24 cellular contexts compared by ENCODE assay signal in the genomic region with DNA sequence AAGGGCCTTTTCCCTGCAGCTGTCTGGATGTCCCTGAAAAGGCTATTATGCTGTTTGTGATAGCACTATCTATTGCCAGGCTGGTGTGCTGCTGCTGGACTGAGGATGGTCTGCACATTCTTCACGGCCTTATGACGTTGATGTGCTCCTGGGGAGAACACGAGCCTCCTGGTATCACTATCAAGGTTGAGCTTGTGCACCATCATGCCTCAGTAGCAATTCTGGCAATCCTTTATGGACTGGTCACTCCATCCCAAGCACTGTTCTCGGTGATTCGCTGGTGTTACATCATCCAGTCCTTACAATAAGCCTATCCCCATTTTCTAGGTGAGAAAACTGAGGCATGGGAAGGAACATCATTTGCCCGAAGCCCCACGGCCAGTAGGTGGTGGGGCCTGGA. TPM values are rescaled to one million over a fixed set of nuclear protein-coding genes. Genes with fewer than 3 reads are reported as not detected.
DNase-seq lines count a peak whose midpoint lies in the region; ATAC-seq and TF ChIP-seq lines count a peak whose summit lies in the region.
"Had no signal": no experiment of that assay in that cellular context is flagged by ENCODE, and none has a peak within 500 bp of the region (broad histone marks: within the 10 kb centered on the region; RNA-seq: fewer than 3 reads in every experiment).

No MANE protein-coding gene starts in this region.

- H3K4me3 ChIP-seq in mammary epithelial cell (replicated peaks in 1 of 3; ENCODE audit: insufficient read depth in 1 of 3, low read depth in 2 of 3, low read length in 3 of 3) (no peak overlapping the region), brain microvascular endothelial cell (ENCODE audit: low read depth, low read length) (no peak overlapping the region), fibroblast of the aortic adventitia (ENCODE audit: low read depth, low read length) (no peak overlapping the region), smooth muscle cell (no peak overlapping the region)
- H3K4me3 ChIP-seq: BLaER1 treated with 17β-estradiol and CSF1 and Interleukin-3, amounts not matched to agents 10 nM and 100 nM; cardiac muscle cell; spleen; tibial artery had no signal

- H3K27ac ChIP-seq in mammary epithelial cell (ENCODE audit: insufficient read depth, low read depth, low read length), result no peak overlapping the region
- peak overlapping the region; percentile 85 for H3K27ac ChIP-seq in brain microvascular endothelial cell
- H3K27ac ChIP-seq in smooth muscle cell (ENCODE audit: low read depth), result peak overlapping the region; percentile 42
- H3K27ac ChIP-seq: BLaER1 treated with 17β-estradiol and CSF1 and Interleukin-3, amounts not matched to agents 10 nM and 100 nM; cardiac muscle cell; spleen; tibial artery had no signal

- in situ Hi-C loops in mammary epithelial cell (cut with MboI; ENCODE audit: low sequenced_read_pairs in 2 of 2), result no loop called here
- in situ Hi-C loops in brain microvascular endothelial cell (cut with HindIII; ENCODE audit: low pct_ligation_motif_present, low sequenced_read_pairs), result no loop called here

- no peaks in the 10 kb centered on the region for H4K20me1 ChIP-seq in mammary epithelial cell (ENCODE audit: insufficient read depth, low read length)
- H4K20me1 ChIP-seq in smooth muscle cell (ENCODE audit: low read depth), result no peaks in the 10 kb centered on the region
- H4K20me1 ChIP-seq: BLaER1 treated with 17β-estradiol and CSF1 and Interleukin-3, amounts not matched to agents 10 nM and 100 nM had no signal

- H3K36me3 Mint-ChIP-seq in MCF 10A (ENCODE audit: insufficient read depth, unreplicated experiment), result no peaks in the 10 kb centered on the region

- POLR2A ChIA-PET in MCF 10A (lab: Yijun Ruan, JAX), result interaction anchor here (1.0 kb wide), 1 partner anchor 28 kb away, joined by 4 read pairs; no protein-coding TSS in a partner anchor

- no peak for ATAC-seq in stimulated activated naive CD8-positive, alpha-beta T cell treated with anti-CD3 and anti-CD28 coated beads, Interleukin-15, amount 100 ng/mL, for 72 hours

- TF ChIP-seq CTCF in MCF 10A (IDR thresholded peaks at IDR 0.05; ENCODE audit: unreplicated experiment) (no peak), mammary epithelial cell (conservative IDR thresholded peaks at IDR 0.05 in 1 of 2, IDR thresholded peaks at IDR 0.05 in 1 of 2; ENCODE audit: extremely low read depth in 1 of 2, insufficient read depth in 1 of 2, low read depth in 1 of 2, low read length in 2 of 2) (no peak), brain microvascular endothelial cell (IDR thresholded peaks at IDR 0.05; ENCODE audit: low read depth, low read length, missing control alignments) (no peak), fibroblast of the aortic adventitia (IDR thresholded peaks at IDR 0.05; ENCODE audit: insufficient read depth, low read length) (no peak), smooth muscle cell (IDR thresholded peaks at IDR 0.05; ENCODE audit: borderline replicate concordance, insufficient read depth, poor library complexity, severe bottlenecking) (no peak)

- H3K9me3 Mint-ChIP-seq in MCF 10A (ENCODE audit: unreplicated experiment), result no peaks in the 10 kb centered on the region
- H3K9me3 Mint-ChIP-seq in stimulated activated naive CD8-positive, alpha-beta T cell treated with anti-CD3 and anti-CD28 coated beads, Interleukin-15, amount 100 ng/mL, for 72 hours, result no peaks in the 10 kb centered on the region
- H3K9me3 Mint-ChIP-seq: activated B cell treated with CpG ODN at 0.5 μM for 24 hours; stimulated activated naive CD8-positive, alpha-beta T cell treated with anti-CD3 and anti-CD28 coated beads, Interleukin-15, Interleukin-2, amounts not matched to agents 100 ng/mL and 50 ng/mL, for 24 hours had no signal

- CTCF ChIA-PET in MCF 10A (lab: Yijun Ruan, JAX) (interaction anchor here (0.7 to 3.2 kb wide), 2 partner anchors 16 to 18 kb away, joined by 4 to 13 read pairs; a partner anchor contains a TSS), mammary epithelial cell (lab: Charles Lee; ENCODE audit: low non-redundant PET) (no interaction called here)

- H3K4me2 ChIP-seq in mammary epithelial cell (ENCODE audit: insufficient read depth, low read depth, low read length) (no peak overlapping the region), smooth muscle cell (no peak overlapping the region)

- 99% methylated on average over 7 of the region's 7 CpGs for WGBS in mammary epithelial cell (ENCODE audit: low coverage, missing lambda C conversion rate)
- WGBS in smooth muscle cell (ENCODE audit: low lambda C conversion rate), result 74% methylated on average over 7 of the region's 7 CpGs

- no peak overlapping the region for H3K4me3 Mint-ChIP-seq in MCF 10A (ENCODE audit: unreplicated experiment)
- H3K4me3 Mint-ChIP-seq in stimulated activated naive CD8-positive, alpha-beta T cell treated with anti-CD3 and anti-CD28 coated beads, Interleukin-15, amount 100 ng/mL, for 72 hours, result no peak overlapping the region
- H3K4me3 Mint-ChIP-seq: activated B cell treated with CpG ODN at 0.5 μM for 24 hours; stimulated activated naive CD8-positive, alpha-beta T cell treated with anti-CD3 and anti-CD28 coated beads, Interleukin-15, Interleukin-2, amounts not matched to agents 100 ng/mL and 50 ng/mL, for 24 hours had no signal

- peaks cover 35% of the 10 kb centered on the region for H3K4me1 Mint-ChIP-seq in MCF 10A (ENCODE audit: insufficient read depth, unreplicated experiment)
- H3K4me1 Mint-ChIP-seq in stimulated activated naive CD8-positive, alpha-beta T cell treated with anti-CD3 and anti-CD28 coated beads, Interleukin-15, amount 100 ng/mL, for 72 hours, result no peaks in the 10 kb centered on the region
- H3K4me1 Mint-ChIP-seq: activated B cell treated with CpG ODN at 0.5 μM for 24 hours had no signal

- H3K36me3 ChIP-seq in mammary epithelial cell (ENCODE audit: insufficient read depth, low read length) (no peaks in the 10 kb centered on the region), brain microvascular endothelial cell (replicated peaks) (no peaks in the 10 kb centered on the region), smooth muscle cell (ENCODE audit: low read depth) (no peaks in the 10 kb centered on the region)
- H3K36me3 ChIP-seq: BLaER1 treated with 17β-estradiol and CSF1 and Interleukin-3, amounts not matched to agents 10 nM and 100 nM; cardiac muscle cell; spleen; tibial artery had no signal

- H3F3A ChIP-seq in smooth muscle cell (ENCODE audit: low read depth), result peaks cover 6% of the 10 kb centered on the region

- H3K9me3 ChIP-seq in mammary epithelial cell (replicated peaks; ENCODE audit: insufficient read depth, low read length) (no peaks in the 10 kb centered on the region), smooth muscle cell (replicated peaks; ENCODE audit: low read depth) (no peaks in the 10 kb centered on the region)
- H3K9me3 ChIP-seq: BLaER1 treated with 17β-estradiol and CSF1 and Interleukin-3, amounts not matched to agents 10 nM and 100 nM; spleen; tibial artery had no signal

- H3K27ac Mint-ChIP-seq in MCF 10A (ENCODE audit: low read depth, unreplicated experiment), result peak overlapping the region; percentile 47
- H3K27ac Mint-ChIP-seq in stimulated activated naive CD8-positive, alpha-beta T cell treated with anti-CD3 and anti-CD28 coated beads, Interleukin-15, amount 100 ng/mL, for 72 hours, result no peak overlapping the region
- H3K27ac Mint-ChIP-seq: activated B cell treated with CpG ODN at 0.5 μM for 24 hours; stimulated activated naive CD8-positive, alpha-beta T cell treated with anti-CD3 and anti-CD28 coated beads, Interleukin-15, Interleukin-2, amounts not matched to agents 100 ng/mL and 50 ng/mL, for 24 hours had no signal

- no peaks in the 10 kb centered on the region for H3K27me3 ChIP-seq in mammary epithelial cell (ENCODE audit: insufficient read depth, low read length)
- no peaks in the 10 kb centered on the region for H3K27me3 ChIP-seq in brain microvascular endothelial cell (replicated peaks)
- H3K27me3 ChIP-seq in smooth muscle cell (ENCODE audit: low read depth), result peaks cover 2% of the 10 kb centered on the region
- H3K27me3 ChIP-seq: BLaER1 treated with 17β-estradiol and CSF1 and Interleukin-3, amounts not matched to agents 10 nM and 100 nM; spleen; tibial artery had no signal

- no peaks in the 10 kb centered on the region for H3K27me3 Mint-ChIP-seq in MCF 10A (ENCODE audit: insufficient read depth, unreplicated experiment)
- peaks cover 7% of the 10 kb centered on the region for H3K27me3 Mint-ChIP-seq in stimulated activated naive CD8-positive, alpha-beta T cell treated with anti-CD3 and anti-CD28 coated beads, Interleukin-15, amount 100 ng/mL, for 72 hours
- H3K27me3 Mint-ChIP-seq: activated B cell treated with CpG ODN at 0.5 μM for 24 hours had no signal

- dilution Hi-C loops in mammary epithelial cell (cut with HindIII; ENCODE audit: low sequenced_read_pairs), result no loop called here

- no peak overlapping the region for H2AFZ ChIP-seq in mammary epithelial cell (ENCODE audit: low read depth, low read length)
- no peak overlapping the region for H2AFZ ChIP-seq in smooth muscle cell (ENCODE audit: low read depth)

- DNase-seq in MCF 10A (ENCODE audit: unreplicated experiment), result no peak
- no peak for DNase-seq in mammary epithelial cell
- peak; percentile 60 for DNase-seq in brain microvascular endothelial cell
- peak; percentile 45 for DNase-seq in fibroblast of the aortic adventitia (ENCODE audit: low read depth)
- DNase-seq in smooth muscle cell (lab: John Stamatoyannopoulos, UW; ENCODE audit: unreplicated experiment), result no peak
- no peak for DNase-seq in SHP77 treated with DMSO at 0.1 percent for 48 hours (lab: John Stamatoyannopoulos, UW)
- DNase-seq in stimulated activated naive CD8-positive, alpha-beta T cell treated with anti-CD3 and anti-CD28 coated beads, Interleukin-15, amount 100 ng/mL, for 72 hours, result no peak
- no peak for DNase-seq in NCI-H2227 (lab: John Stamatoyannopoulos, UW; ENCODE audit: unreplicated experiment)
- DNase-seq: activated B cell treated with CpG ODN at 0.5 μM for 24 hours; activated CD4-positive, alpha-beta T cell treated with anti-CD3 and anti-CD28 coated beads, Interleukin-2, amount 50 U/mL, for 48 hours; activated effector memory CD4-positive, alpha-beta T cell treated with Interleukin-2 at 50 U/mL for 16 hours; DND-41; Karpas-422; NCI-H1092 treated with DMSO at 0.1 percent for 48 hours; NCI-H2029; nucleus accumbens; spleen; stimulated activated CD4-positive, alpha-beta T cell treated with anti-CD3 and anti-CD28 coated beads, Interleukin-4, amount 100 ng/mL, for 4 hours; T1000; tibial artery had no signal

- BruUV-seq in MCF 10A (replicated peaks; lab: Mats Ljungman, UMichigan) (no TSS peak), mammary epithelial cell (replicated peaks; lab: Mats Ljungman, UMichigan) (no TSS peak)

- intact Hi-C loops in MCF 10A (cut with micrococcal nuclease) (no loop called here), mammary epithelial cell (cut with micrococcal nuclease) (loop anchor here (5.0 kb wide), 1 partner anchor 107 kb away; no protein-coding TSS in a partner anchor)

- H3K4me1 ChIP-seq in mammary epithelial cell (ENCODE audit: insufficient read depth, low read length) (peaks cover 45% of the 10 kb centered on the region), smooth muscle cell (ENCODE audit: low read depth) (peaks cover 7% of the 10 kb centered on the region)
- H3K4me1 ChIP-seq: BLaER1 treated with 17β-estradiol and CSF1 and Interleukin-3, amounts not matched to agents 10 nM and 100 nM; spleen had no signal

- H3K9ac ChIP-seq in mammary epithelial cell (ENCODE audit: insufficient read depth, low read length) (no peak overlapping the region), smooth muscle cell (ENCODE audit: low read depth) (no peak overlapping the region)
- H3K9ac ChIP-seq: BLaER1 treated with 17β-estradiol and CSF1 and Interleukin-3, amounts not matched to agents 10 nM and 100 nM had no signal

- H3K79me2 ChIP-seq in mammary epithelial cell (ENCODE audit: insufficient read depth, low read length) (no peaks in the 10 kb centered on the region), smooth muscle cell (ENCODE audit: low read depth) (no peaks in the 10 kb centered on the region)

RNA-seq across cellular contexts. Expression of a gene that starts 18.2 kb away (rescaled TPM):
- total RNA-seq in MCF 10A (2022), result 23.8 and 28.9 TPM in 2 replicates
- 10 to 100 TPM in 1 of 2 donors, under 1 TPM in 1; 0.50 to 18.4 TPM for total RNA-seq in mammary epithelial cell
- 14.9 TPM for polyA plus RNA-seq in mammary epithelial cell
- 4.8 TPM for polyA minus RNA-seq in mammary epithelial cell
- 16.2 and 35.3 TPM in 2 replicates for total RNA-seq in fibroblast of the aortic adventitia (ENCODE audit: low replicate concordance)
- under 0.01 and 3.1 TPM in 2 replicates for total RNA-seq in smooth muscle cell
- 1.5 TPM in 1 of 2 replicates, not detected in the other for polyA plus RNA-seq in smooth muscle cell
- total RNA-seq: NCI-H460 had no signal

Comparison
In these comparisons a context has a peak if more than half of its experiments do, and no peak if none do; other contexts are left out.
1. DNase-seq: peak in brain microvascular endothelial cell (single experiment) and fibroblast of the aortic adventitia (single experiment); none in MCF 10A (single experiment), mammary epithelial cell (single experiment), smooth muscle cell (single experiment), SHP77 treated with DMSO at 0.1 percent for 48 hours (single experiment), stimulated activated naive CD8-positive, alpha-beta T cell treated with anti-CD3 and anti-CD28 coated beads, Interleukin-15, amount 100 ng/mL, for 72 hours (0 of 2) and NCI-H2227 (single experiment).